28 cellular contexts compared by ENCODE assay signal in the genomic region with DNA sequence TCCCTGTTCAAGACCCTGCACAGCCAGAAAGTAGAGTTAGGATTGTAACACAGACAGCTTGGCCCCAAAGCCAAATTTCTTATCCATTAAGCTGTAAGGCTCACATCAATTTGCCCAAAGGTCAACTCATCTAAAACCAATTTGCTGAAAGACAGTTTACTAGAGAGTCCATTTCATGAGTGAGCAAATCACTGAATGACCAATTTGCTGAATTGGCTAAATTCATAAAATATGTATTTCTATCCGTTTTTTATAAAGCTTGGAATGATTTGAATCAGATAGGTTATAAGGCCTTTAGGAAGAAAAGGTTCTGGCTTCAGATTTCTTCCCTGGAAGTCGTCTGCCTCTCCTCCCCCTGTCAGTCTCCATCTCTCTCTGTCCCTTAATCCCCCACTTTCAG.
DNase-seq lines count a peak whose midpoint lies in the region; ATAC-seq, FAIRE-seq and TF ChIP-seq lines count a peak whose summit lies in the region.
"Had no signal": no experiment of that assay in that cellular context is flagged by ENCODE, and none has a peak within 500 bp of the region (broad histone marks: within the 10 kb centered on the region; RNA-seq: fewer than 3 reads in every experiment).

No MANE protein-coding gene starts in this region.

- H3K36me3 Mint-ChIP-seq in CD4-positive, alpha-beta memory T cell = no peaks in the 10 kb centered on the region
- H3K36me3 Mint-ChIP-seq: CD8-positive, alpha-beta memory T cell had no signal

- H3K4me3 ChIP-seq in HepG2 (replicated peaks in 1 of 3; ENCODE audit: insufficient read depth in 1 of 3, low read depth in 2 of 3, low read length in 3 of 3) (no peak overlapping the region), right lobe of liver (no peak overlapping the region), IMR-90 (ENCODE audit: insufficient read depth, low read depth, low read length) (no peak overlapping the region), H1 (ENCODE audit: extremely low read depth in 1 of 4, insufficient read depth in 2 of 4, low read depth in 3 of 4, low read length in 4 of 4) (no peak overlapping the region)
- H3K4me3 ChIP-seq in CD4-positive, alpha-beta memory T cell (ENCODE audit: low read length in 2 of 2) = no peak overlapping the region
- H3K4me3 ChIP-seq: BLaER1 treated with 17β-estradiol and CSF1 and Interleukin-3, amounts not matched to agents 10 nM and 100 nM; GM12878 had no signal

- H2BK20ac ChIP-seq in IMR-90 (ENCODE audit: low read depth, low read length) (no peak overlapping the region), H1 (ENCODE audit: low read length) (no peak overlapping the region)

- H4K8ac ChIP-seq in IMR-90 (ENCODE audit: low read depth in 2 of 2, low read length in 2 of 2) = no peak overlapping the region
- H4K8ac ChIP-seq in H1 (ENCODE audit: extremely low read depth, insufficient read depth, low read length) = no peak overlapping the region

- POLR2A ChIA-PET in HepG2 (lab: Yijun Ruan, JAX) (no interaction called here), IMR-90 (lab: Charles Lee; ENCODE audit: unreplicated experiment) (no interaction called here), H1 (lab: Charles Lee; ENCODE audit: partially characterized antibody) (no interaction called here)
- POLR2A ChIA-PET in CD4-positive, alpha-beta memory T cell (lab: Charles Lee; ENCODE audit: partially characterized antibody) = no interaction called here

- H3K4me2 ChIP-seq in HepG2 (ENCODE audit: low read depth, low read length) (no peak overlapping the region), IMR-90 (ENCODE audit: low read depth, low read length) (no peak overlapping the region), H1 (ENCODE audit: insufficient read depth in 1 of 2, low read depth in 2 of 2, low read length in 2 of 2) (no peak overlapping the region)
- H3K4me2 ChIP-seq: BLaER1 treated with 17β-estradiol and CSF1 and Interleukin-3, amounts not matched to agents 10 nM and 100 nM had no signal

- no peak overlapping the region for H3K4ac ChIP-seq in IMR-90 (ENCODE audit: low read depth, low read length)
- H3K4ac ChIP-seq in H1 (replicated peaks; ENCODE audit: insufficient read length, low read depth, low read length) = no peak overlapping the region

- dilution Hi-C loops in IMR-90 (cut with HindIII; ENCODE audit: low sequenced_read_pairs, unreplicated experiment) = no loop called here

- no peaks in the 10 kb centered on the region for H3K9me1 ChIP-seq in IMR-90 (ENCODE audit: insufficient read depth, low read length)

- TF ChIP-seq CTCF in HepG2 (CRISPR knock-in tag; IDR thresholded peaks at IDR 0.05) (no peak), right lobe of liver (IDR thresholded peaks at IDR 0.05) (no peak), IMR-90 (conservative IDR thresholded peaks at IDR 0.05; ENCODE audit: low read depth, low read length) (no peak), H1 (IDR thresholded peaks at IDR 0.05; ENCODE audit: control extremely low read depth in 1 of 3, insufficient read depth in 1 of 3, low read depth in 1 of 3, low read length in 3 of 3) (no peak)

- H3K4me1 ChIP-seq in HepG2 (ENCODE audit: insufficient read depth, low read length) (peaks cover 7% of the 10 kb centered on the region; the same call in 1 of the 2 replicates), right lobe of liver (no peaks in the 10 kb centered on the region), IMR-90 (ENCODE audit: control insufficient read depth, insufficient read depth, low read length) (no peaks in the 10 kb centered on the region), H1 (replicated peaks in 1 of 4; ENCODE audit: control insufficient read depth in 3 of 4, insufficient read depth in 4 of 4, low read length in 3 of 4) (no peaks in the 10 kb centered on the region; a peak in 1 of 7 replicates)
- H3K4me1 ChIP-seq in CD4-positive, alpha-beta memory T cell (ENCODE audit: insufficient read depth, low read length) = no peaks in the 10 kb centered on the region

- no peaks in the 10 kb centered on the region for H3K9me3 Mint-ChIP-seq in CD4-positive, alpha-beta memory T cell
- H3K9me3 Mint-ChIP-seq: CD4-positive, alpha-beta T cell; CD8-positive, alpha-beta memory T cell had no signal

- H2AFZ ChIP-seq in HepG2 (ENCODE audit: low read length) (no peak overlapping the region), IMR-90 (replicated peaks; ENCODE audit: low read length, poor library complexity) (no peak overlapping the region), H1 (ENCODE audit: low read length) (no peak overlapping the region)

- TF ChIP-seq EP300 in HepG2 (IDR thresholded peaks at IDR 0.05; ENCODE audit: low read depth in 2 of 2, low read length in 2 of 2) (no peak), HepG2 (CRISPR knock-in tag; IDR thresholded peaks at IDR 0.05; ENCODE audit: borderline replicate concordance) (no peak), H1 (IDR thresholded peaks at IDR 0.05; ENCODE audit: borderline replicate concordance in 1 of 2, low read depth in 2 of 2, low read length in 2 of 2) (no peak)

- intact Hi-C loops in HepG2 (cut with micrococcal nuclease; ENCODE audit: unreplicated experiment) (no loop called here), right lobe of liver (cut with DNase I) (no loop called here), IMR-90 (cut with micrococcal nuclease) (no loop called here)
- intact Hi-C loops in CD4-positive, alpha-beta memory T cell (cut with micrococcal nuclease) = no loop called here

- H3K36me3 ChIP-seq in HepG2 (replicated peaks in 1 of 2; ENCODE audit: control insufficient read depth in 1 of 2, insufficient read depth in 2 of 2, low read length in 2 of 2) (no peaks in the 10 kb centered on the region), right lobe of liver (no peaks in the 10 kb centered on the region), IMR-90 (ENCODE audit: control insufficient read depth, insufficient read depth, low read length) (no peaks in the 10 kb centered on the region), H1 (ENCODE audit: control insufficient read depth in 2 of 4, insufficient read depth in 4 of 4, low read length in 3 of 4) (no peaks in the 10 kb centered on the region)
- no peaks in the 10 kb centered on the region for H3K36me3 ChIP-seq in CD4-positive, alpha-beta memory T cell (ENCODE audit: insufficient read depth, low read length)
- H3K36me3 ChIP-seq: BLaER1 treated with 17β-estradiol and CSF1 and Interleukin-3, amounts not matched to agents 10 nM and 100 nM had no signal

- H3K27ac Mint-ChIP-seq in CD4-positive, alpha-beta memory T cell = no peak overlapping the region
- H3K27ac Mint-ChIP-seq: B cell; CD4-positive, alpha-beta T cell; CD8-positive, alpha-beta memory T cell had no signal

- H3K56ac ChIP-seq in IMR-90 (ENCODE audit: extremely low read depth, insufficient read depth, low read length) (no peak overlapping the region), H1 (replicated peaks; ENCODE audit: insufficient read length, low read depth, low read length) (no peak overlapping the region)

- TF ChIP-seq RAD21 in HepG2 (CRISPR knock-in tag; IDR thresholded peaks at IDR 0.05) = no peak
- TF ChIP-seq RAD21 in IMR-90 (IDR thresholded peaks at IDR 0.05; ENCODE audit: low read length) = no peak
- no peak for TF ChIP-seq RAD21 in H1 (IDR thresholded peaks at IDR 0.05 in 1 of 2, conservative IDR thresholded peaks at IDR 0.05 in 1 of 2; ENCODE audit: low read depth in 2 of 2, low read length in 2 of 2)

- in situ Hi-C loops in HepG2 (cut with HindIII; ENCODE audit: extremely low pct_ligation_motif_present, low pct_unique_long_range_greater_than_20kb) (no loop called here), IMR-90 (cut with MboI; ENCODE audit: low sequenced_read_pairs) (no loop called here)

- H3K27me3 ChIP-seq in HepG2 (ENCODE audit: control insufficient read depth in 1 of 2, insufficient read depth in 2 of 2, low read length in 2 of 2) = no peaks in the 10 kb centered on the region
- H3K27me3 ChIP-seq in right lobe of liver = no peaks in the 10 kb centered on the region
- peaks cover 3% of the 10 kb centered on the region; the same call in 1 of the 2 replicates for H3K27me3 ChIP-seq in IMR-90 (ENCODE audit: control insufficient read depth, insufficient read depth, low read length)
- no peaks in the 10 kb centered on the region for H3K27me3 ChIP-seq in H1 (replicated peaks in 1 of 4; ENCODE audit: control insufficient read depth in 3 of 4, extremely low read depth in 1 of 4, insufficient read depth in 3 of 4, low read length in 3 of 4)
- no peaks in the 10 kb centered on the region for H3K27me3 ChIP-seq in CD4-positive, alpha-beta memory T cell (ENCODE audit: insufficient read depth, low read length)
- H3K27me3 ChIP-seq: BLaER1 treated with 17β-estradiol and CSF1 and Interleukin-3, amounts not matched to agents 10 nM and 100 nM had no signal

- peaks cover 9 to 13% of the 10 kb centered on the region in 2 donors for H3K27me3 Mint-ChIP-seq in CD4-positive, alpha-beta memory T cell

- H3K27ac ChIP-seq in HepG2 (ENCODE audit: extremely low read length, insufficient read depth, low read length) = no peak overlapping the region
- H3K27ac ChIP-seq in right lobe of liver = no peak overlapping the region
- no peak overlapping the region for H3K27ac ChIP-seq in IMR-90 (ENCODE audit: insufficient read depth, low read length)
- H3K27ac ChIP-seq in H1 (ENCODE audit: low read depth, low read length) = no peak overlapping the region
- H3K27ac ChIP-seq in CD4-positive, alpha-beta memory T cell (ENCODE audit: low read depth, low read length) = no peak overlapping the region
- H3K27ac ChIP-seq: BLaER1 treated with 17β-estradiol and CSF1 and Interleukin-3, amounts not matched to agents 10 nM and 100 nM; C4-2B had no signal

- H3K9me3 ChIP-seq in HepG2 (ENCODE audit: low read length) (no peaks in the 10 kb centered on the region), right lobe of liver (no peaks in the 10 kb centered on the region), IMR-90 (ENCODE audit: control insufficient read depth, insufficient read depth, low read length) (no peaks in the 10 kb centered on the region), H1 (ENCODE audit: insufficient read depth in 2 of 2, low read depth in 1 of 2, low read length in 1 of 2) (no peaks in the 10 kb centered on the region)
- H3K9me3 ChIP-seq in CD4-positive, alpha-beta memory T cell (ENCODE audit: control insufficient read depth in 1 of 2, low read length in 2 of 2) = no peaks in the 10 kb centered on the region
- H3K9me3 ChIP-seq: BLaER1 treated with 17β-estradiol and CSF1 and Interleukin-3, amounts not matched to agents 10 nM and 100 nM had no signal

- CTCF ChIA-PET in HepG2 (lab: Yijun Ruan, JAX; ENCODE audit: low intra/inter-chr PET ratio, low total read pairs) = no interaction called here
- CTCF ChIA-PET in IMR-90 (lab: Yijun Ruan, JAX) = no interaction called here
- CTCF ChIA-PET in H1 (lab: Charles Lee; ENCODE audit: partially characterized antibody) = interaction anchor here (1.3 to 3.4 kb wide), 2 partner anchors 102 to 110 kb away, joined by 3 to 11 read pairs; no protein-coding TSS in a partner anchor
- CTCF ChIA-PET in CD4-positive, alpha-beta memory T cell (lab: Charles Lee; ENCODE audit: partially characterized antibody) = no interaction called here

- no peak for FAIRE-seq in HepG2 (lab: Jason Lieb, UNC)
- no peak for FAIRE-seq in H1 (lab: Jason Lieb, UNC)
- FAIRE-seq: A204.1, GM12878, GM12892, GM18507, GM19239 had no signal

- no peak overlapping the region for H2AK9ac ChIP-seq in IMR-90 (replicated peaks; ENCODE audit: low read depth, low read length, poor library complexity)

- BruUV-seq in HepG2 (replicated peaks; lab: Mats Ljungman, UMichigan) = no TSS peak
- no TSS peak for BruUV-seq in IMR-90 (replicated peaks; lab: Mats Ljungman, UMichigan)

- ATAC-seq in HepG2 (no peak), right lobe of liver (no peak), IMR-90 (ENCODE audit: low read depth) (no peak)
- ATAC-seq: GM12878 had no signal

- H4K20me1 ChIP-seq in HepG2 (ENCODE audit: insufficient read depth, low read length) (no peaks in the 10 kb centered on the region), IMR-90 (ENCODE audit: insufficient read depth, low read length) (no peaks in the 10 kb centered on the region), H1 (replicated peaks in 1 of 2; ENCODE audit: control insufficient read depth in 1 of 2, insufficient read depth in 2 of 2, low read length in 2 of 2) (no peaks in the 10 kb centered on the region)
- H4K20me1 ChIP-seq: BLaER1 treated with 17β-estradiol and CSF1 and Interleukin-3, amounts not matched to agents 10 nM and 100 nM had no signal

- no peak overlapping the region for H3K23ac ChIP-seq in IMR-90 (ENCODE audit: low read depth, low read length)
- H3K23ac ChIP-seq in H1 (ENCODE audit: insufficient read length) = no peak overlapping the region

- TF ChIP-seq POLR2A in HepG2 (IDR thresholded peaks at IDR 0.05; ENCODE audit: insufficient read depth in 1 of 2, low read depth in 2 of 2, low read length in 2 of 2) = no peak
- no peak for TF ChIP-seq POLR2A in right lobe of liver (IDR thresholded peaks at IDR 0.05)
- no peak for TF ChIP-seq POLR2A in IMR-90 (IDR thresholded peaks at IDR 0.05; ENCODE audit: low read depth, low read length)
- no peak for TF ChIP-seq POLR2A in H1 (IDR thresholded peaks at IDR 0.05; ENCODE audit: control extremely low read depth in 1 of 2, low read depth in 2 of 2, low read length in 2 of 2)

- no peak overlapping the region for H3K14ac ChIP-seq in IMR-90 (replicated peaks; ENCODE audit: low read depth, low read length)
- H3K14ac ChIP-seq in H1 (ENCODE audit: insufficient read length) = no peak overlapping the region

- H3K79me2 ChIP-seq in HepG2 (ENCODE audit: insufficient read depth, low read length) = no peaks in the 10 kb centered on the region
- H3K79me2 ChIP-seq in H1 (ENCODE audit: control insufficient read depth in 1 of 2, insufficient read depth in 2 of 2, low read length in 2 of 2) = no peaks in the 10 kb centered on the region

- H3K18ac ChIP-seq in IMR-90 (ENCODE audit: low read depth, low read length) (no peak overlapping the region), H1 (ENCODE audit: extremely low read depth, low read length) (no peak overlapping the region)

- H4K91ac ChIP-seq in IMR-90 (ENCODE audit: insufficient read depth, low read depth, low read length) = no peak overlapping the region
- H4K91ac ChIP-seq in H1 (replicated peaks; ENCODE audit: insufficient read length, low read length) = no peak overlapping the region

- no peak overlapping the region for H2BK120ac ChIP-seq in IMR-90 (ENCODE audit: low read depth, low read length)
- no peak overlapping the region for H2BK120ac ChIP-seq in H1 (replicated peaks; ENCODE audit: low read depth, low read length)

- H3K79me1 ChIP-seq in IMR-90 (ENCODE audit: low read depth in 1 of 2, low read length in 2 of 2) (no peaks in the 10 kb centered on the region), H1 (ENCODE audit: low read depth, low read length) (no peaks in the 10 kb centered on the region)

- no peak overlapping the region for H2BK5ac ChIP-seq in IMR-90 (ENCODE audit: low read depth, low read length, poor library complexity, severe bottlenecking)
- H2BK5ac ChIP-seq in H1 (ENCODE audit: low read depth, low read length) = no peak overlapping the region

- H2BK15ac ChIP-seq in IMR-90 (ENCODE audit: low read depth, low read length) (no peak overlapping the region), H1 (ENCODE audit: low read length) (no peak overlapping the region)

- H2AK5ac ChIP-seq in IMR-90 (ENCODE audit: low read depth, low read length) (no peak overlapping the region), H1 (ENCODE audit: low read depth, low read length) (no peak overlapping the region)

- no peaks in the 10 kb centered on the region for H3K4me1 Mint-ChIP-seq in CD4-positive, alpha-beta memory T cell
- H3K4me1 Mint-ChIP-seq: B cell; CD8-positive, alpha-beta memory T cell had no signal

- H3K23me2 ChIP-seq in H1 (ENCODE audit: low read depth, low read length) = no peaks in the 10 kb centered on the region

- DNase-seq in HepG2 (ENCODE audit: low spot score) (no peak), right lobe of liver (no peak), IMR-90 (no peak), NCI-H82 treated with DMSO at 0.1 percent for 48 hours (lab: John Stamatoyannopoulos, UW; ENCODE audit: unreplicated experiment) (peak; percentile 12), H1 (ENCODE audit: low read depth in 1 of 2, low spot score in 2 of 2) (no peak), HT-29 (ENCODE audit: low spot score) (no peak), anterior cingulate cortex (lab: John Stamatoyannopoulos, UW) (no peak)
- no peak for DNase-seq in CD4-positive, alpha-beta memory T cell
- DNase-seq: 8988T; AML-193; CD4-positive, alpha-beta T cell; CD8-positive, alpha-beta memory T cell; COR-L47; DMS 273 treated with DMSO at 0.1 percent for 48 hours; DMS153; DMS53; DMS79; DND-41; EL; GDM1 had no signal

- WGBS in HepG2 (ENCODE audit: low lambda C conversion rate) = 2% methylated on average over 2 of the region's 2 CpGs
- WGBS in right lobe of liver (ENCODE audit: insufficient coverage, low coverage, low lambda C conversion rate, missing lambda C conversion rate) = 56% methylated on average over 2 of the region's 2 CpGs
- no CpG with 5 or more reads among the region's 2 CpGs for WGBS in IMR-90 (ENCODE audit: extremely low coverage in 2 of 2, insufficient read length in 1 of 2), 2 experiments
- 65% methylated on average over 2 of the region's 2 CpGs; no CpG with 5 or more reads in 1 of the 2 experiments for WGBS in H1 (ENCODE audit: extremely low coverage in 1 of 2, insufficient coverage in 1 of 2, insufficient read length in 1 of 2, insufficient replicate concordance in 2 of 2, low coverage in 1 of 2, low lambda C conversion rate in 2 of 2, missing lambda C conversion rate in 1 of 2), 2 experiments

- H2BK12ac ChIP-seq in H1 (ENCODE audit: low read depth, low read length) = no peak overlapping the region

- no peak overlapping the region for H3K4me3 Mint-ChIP-seq in CD4-positive, alpha-beta memory T cell
- H3K4me3 Mint-ChIP-seq: B cell; CD4-positive, alpha-beta T cell; CD8-positive, alpha-beta memory T cell had no signal

- H4K5ac ChIP-seq in IMR-90 (ENCODE audit: low read depth, low read length) (no peak overlapping the region), H1 (ENCODE audit: insufficient read length, low read depth, low read length) (no peak overlapping the region)

- no peak overlapping the region for H3K9ac ChIP-seq in HepG2 (ENCODE audit: insufficient read depth, low read depth, low read length)
- H3K9ac ChIP-seq in IMR-90 (ENCODE audit: low read depth, low read length) = no peak overlapping the region
- no peak overlapping the region for H3K9ac ChIP-seq in H1 (replicated peaks in 1 of 4; ENCODE audit: extremely low read depth in 1 of 4, low read depth in 3 of 4, low read length in 3 of 4)
- H3K9ac ChIP-seq: BLaER1 treated with 17β-estradiol and CSF1 and Interleukin-3, amounts not matched to agents 10 nM and 100 nM had no signal
